Comparison of ENCODE assay signal across 12 cellular contexts in the genomic region with DNA sequence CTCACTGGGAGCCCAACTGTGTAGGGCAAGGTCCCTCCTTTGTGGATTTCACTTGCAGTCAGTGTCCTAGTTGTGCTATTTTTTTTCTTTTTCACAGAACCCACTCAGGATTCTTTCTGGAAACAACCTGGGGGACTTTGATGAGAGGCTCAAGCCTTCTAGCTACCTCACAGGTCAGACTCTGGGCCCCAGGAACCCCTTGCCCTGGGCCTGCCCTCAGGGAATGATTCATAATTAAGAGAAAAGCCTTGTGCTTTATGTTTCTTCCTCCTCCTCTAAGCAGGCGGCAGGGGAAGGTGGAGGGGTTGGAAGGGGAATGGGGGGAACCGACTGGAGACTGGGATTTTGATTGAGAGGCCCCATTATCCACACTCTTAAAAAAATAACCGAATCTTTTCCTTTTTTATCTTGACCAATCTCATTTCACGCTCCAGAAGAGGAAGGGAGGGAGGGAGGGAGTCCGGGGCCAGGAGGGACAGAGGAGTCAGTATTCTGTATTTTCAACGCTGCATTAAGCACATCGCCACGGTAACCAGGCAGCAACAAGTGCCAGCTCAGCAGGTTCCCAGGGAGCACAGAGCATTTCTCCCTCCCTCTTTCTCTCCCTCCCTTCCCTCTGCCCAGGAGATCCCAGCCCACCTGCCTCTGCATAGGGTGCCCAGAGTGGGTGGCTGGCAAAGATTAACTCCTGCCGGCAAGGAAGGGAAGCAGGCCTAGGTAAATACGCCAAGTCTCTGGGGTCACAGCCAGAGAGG. TPM values are rescaled to one million over a fixed set of nuclear protein-coding genes. Genes with fewer than 3 reads are reported as not detected.
A peak's percentile ranks its signal among the peaks of the same experiment; 100 is the strongest.
DNase-seq lines count a peak whose midpoint lies in the region; ATAC-seq and TF ChIP-seq lines count a peak whose summit lies in the region.
"Had no signal": no experiment of that assay in that cellular context is flagged by ENCODE, and none has a peak within 500 bp of the region (broad histone marks: within the 10 kb centered on the region; RNA-seq: fewer than 3 reads in every experiment).

No MANE protein-coding gene starts in this region.

- no peaks in the 10 kb centered on the region for H3K36me3 Mint-ChIP-seq in WTC11
- H3K36me3 Mint-ChIP-seq: IgD-negative memory B cell had no signal

- peaks cover 23% of the 10 kb centered on the region for H3K4me1 Mint-ChIP-seq in WTC11
- H3K4me1 Mint-ChIP-seq: IgD-negative memory B cell had no signal

- no peak overlapping the region for H3K4me3 ChIP-seq in ACC112 (ENCODE audit: low read depth, low read length)
- H3K4me3 ChIP-seq: esophagus squamous epithelium, skin epidermis had no signal

- CTCF ChIA-PET in WTC11 (lab: Charles Lee) = interaction anchor here (0.8 to 1.3 kb wide), 3 partner anchors 22 to 89 kb away, joined by 3 to 13 read pairs (median 10); no protein-coding TSS in a partner anchor

- H3K27ac ChIP-seq in ACC112 (ENCODE audit: low read depth, low read length) = peak overlapping the region; percentile 47; the same call in 1 of the 2 replicates
- H3K27ac ChIP-seq: esophagus squamous epithelium, skin epidermis had no signal

- H3K27me3 ChIP-seq in ACC112 (ENCODE audit: insufficient read depth, low read length) = no peaks in the 10 kb centered on the region
- H3K27me3 ChIP-seq: esophagus squamous epithelium had no signal

- H3K27me3 Mint-ChIP-seq in WTC11 (ENCODE audit: low read depth) = no peaks in the 10 kb centered on the region; the same call in 1 of the 2 replicates
- H3K27me3 Mint-ChIP-seq: activated CD8-positive, alpha-beta T cell treated with anti-CD3 and anti-CD28 coated beads for 36 hours had no signal

- ATAC-seq in WTC11 (peak; percentile 79), GM18867 (IDR thresholded peaks at IDR 0.05; ENCODE audit: unreplicated experiment) (no peak), GM18517 (IDR thresholded peaks at IDR 0.05; ENCODE audit: unreplicated experiment) (no peak)
- ATAC-seq: activated CD8-positive, alpha-beta T cell treated with anti-CD3 and anti-CD28 coated beads for 36 hours had no signal

- H3K79me2 ChIP-seq in ACC112 (ENCODE audit: control insufficient read depth, insufficient read depth, low read length, unreplicated experiment) = no peaks in the 10 kb centered on the region

- H3K36me3 ChIP-seq in ACC112 (ENCODE audit: insufficient read depth, low read length) = no peaks in the 10 kb centered on the region
- H3K36me3 ChIP-seq: esophagus squamous epithelium had no signal

- no peak overlapping the region for H2AFZ ChIP-seq in ACC112 (ENCODE audit: low read length, unreplicated experiment)

- H3K4me1 ChIP-seq in ACC112 (ENCODE audit: control insufficient read depth, insufficient read depth, low read length, unreplicated experiment) = peaks cover 8% of the 10 kb centered on the region
- H3K4me1 ChIP-seq: esophagus squamous epithelium had no signal

- POLR2A ChIA-PET in WTC11 (lab: Charles Lee) = no interaction called here

- no peak overlapping the region for H3K27ac Mint-ChIP-seq in WTC11
- H3K27ac Mint-ChIP-seq: activated CD8-positive, alpha-beta T cell treated with anti-CD3 and anti-CD28 coated beads for 36 hours; IgD-negative memory B cell had no signal

- peak overlapping the region; percentile 25; the same call in 1 of the 2 replicates for H3K4me3 Mint-ChIP-seq in WTC11
- H3K4me3 Mint-ChIP-seq: activated CD8-positive, alpha-beta T cell treated with anti-CD3 and anti-CD28 coated beads for 36 hours; IgD-negative memory B cell had no signal

- no peaks in the 10 kb centered on the region for H3K9me3 Mint-ChIP-seq in WTC11
- H3K9me3 Mint-ChIP-seq: activated CD8-positive, alpha-beta T cell treated with anti-CD3 and anti-CD28 coated beads for 36 hours; IgD-negative memory B cell had no signal

- DNase-seq in NCI-H1417 (lab: John Stamatoyannopoulos, UW) (peak; percentile 69 to 95 (median 83)), WTC11 (ENCODE audit: low spot score) (peak; percentile 45), islet precursor cell (peak; percentile 76), occipital lobe (lab: John Stamatoyannopoulos, UW) (no peak)
- no peak for DNase-seq in activated CD4-positive, CD25-positive, alpha-beta regulatory T cell (lab: John Stamatoyannopoulos, UW)
- DNase-seq: activated CD8-positive, alpha-beta T cell treated with anti-CD3 and anti-CD28 coated beads for 36 hours; esophagus squamous epithelium had no signal

- TF ChIP-seq CTCF in WTC11 (IDR thresholded peaks at IDR 0.05) = no peak

TF ChIP-seq in WTC11, 78 proteins besides CTCF, POLR2A, EP300 and RAD21:
- TF ChIP-seq, protein P1, sequence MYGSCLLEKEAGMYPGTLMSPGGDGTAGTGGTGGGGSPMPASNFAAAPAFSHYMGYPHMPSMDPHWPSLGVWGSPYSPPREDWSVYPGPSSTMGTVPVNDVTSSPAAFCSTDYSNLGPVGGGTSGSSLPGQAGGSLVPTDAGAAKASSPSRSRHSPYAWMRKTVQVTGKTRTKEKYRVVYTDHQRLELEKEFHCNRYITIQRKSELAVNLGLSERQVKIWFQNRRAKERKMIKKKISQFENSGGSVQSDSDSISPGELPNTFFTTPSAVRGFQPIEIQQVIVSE (CRISPR knock-in tag; IDR thresholded peaks at IDR 0.05; ENCODE audit: borderline replicate concordance) = no peak
- TF ChIP-seq CREB1 (CRISPR knock-in tag; IDR thresholded peaks at IDR 0.05) (no peak), ETV6 (CRISPR knock-in tag; IDR thresholded peaks at IDR 0.05) (no peak), SP1 (CRISPR knock-in tag; conservative IDR thresholded peaks at IDR 0.05) (no peak), NFE2L1 (CRISPR knock-in tag; IDR thresholded peaks at IDR 0.05) (no peak), ZNF423 (CRISPR knock-in tag; IDR thresholded peaks at IDR 0.05) (peak; percentile 64; the same call in 1 of the 2 replicates)
- TF ChIP-seq, protein P2, sequence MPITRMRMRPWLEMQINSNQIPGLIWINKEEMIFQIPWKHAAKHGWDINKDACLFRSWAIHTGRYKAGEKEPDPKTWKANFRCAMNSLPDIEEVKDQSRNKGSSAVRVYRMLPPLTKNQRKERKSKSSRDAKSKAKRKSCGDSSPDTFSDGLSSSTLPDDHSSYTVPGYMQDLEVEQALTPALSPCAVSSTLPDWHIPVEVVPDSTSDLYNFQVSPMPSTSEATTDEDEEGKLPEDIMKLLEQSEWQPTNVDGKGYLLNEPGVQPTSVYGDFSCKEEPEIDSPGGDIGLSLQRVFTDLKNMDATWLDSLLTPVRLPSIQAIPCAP (CRISPR knock-in tag; IDR thresholded peaks at IDR 0.05) = no peak

RNA-seq across cellular contexts. Expression of gene PSD4, which starts 51.9 kb away (rescaled TPM):
- total RNA-seq in WTC11 (2021) (1.5 to 2.7 TPM (median 2.3 TPM) in 3 replicates), occipital lobe (4.2 TPM)

RNA-seq across cellular contexts. Expression of gene PAX8, which starts 53.0 kb away (rescaled TPM):
- total RNA-seq in WTC11 (2021) (0.27 to 0.66 TPM (median 0.35 TPM) in 3 replicates), occipital lobe (not detected)

Comparison
In these comparisons a context has a peak if more than half of its experiments do, and no peak if none do; other contexts are left out.
1. DNase-seq: peak in NCI-H1417 (3 of 3), WTC11 (single experiment) and islet precursor cell (single experiment); none in activated CD4-positive, CD25-positive, alpha-beta regulatory T cell (0 of 4) and occipital lobe (single experiment).